Comparison of ENCODE assay signal across 23 cellular contexts in the genomic region with DNA sequence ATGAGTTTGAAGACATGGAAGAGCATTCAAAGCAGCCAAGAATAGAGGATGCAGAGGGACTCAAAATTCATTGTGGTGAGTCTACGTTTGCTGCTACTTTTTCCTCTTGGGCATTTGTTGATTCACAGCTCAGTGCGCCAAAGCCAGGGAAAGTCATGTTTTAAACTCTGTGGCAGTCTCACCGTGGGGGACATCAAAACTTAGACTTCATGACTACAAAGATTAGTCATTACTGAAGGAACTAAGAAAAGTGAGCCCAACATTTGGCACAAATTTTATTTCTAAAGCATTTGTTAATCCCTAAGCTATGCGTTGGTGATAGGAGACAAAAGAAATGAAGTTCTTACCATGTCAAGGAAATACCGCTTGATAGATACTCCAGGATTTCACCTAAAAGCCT.
A peak's percentile ranks its signal among the peaks of the same experiment; 100 is the strongest.
DNase-seq lines count a peak whose midpoint lies in the region; ATAC-seq and TF ChIP-seq lines count a peak whose summit lies in the region.
"Had no signal": no experiment of that assay in that cellular context is flagged by ENCODE, and none has a peak within 500 bp of the region (broad histone marks: within the 10 kb centered on the region; RNA-seq: fewer than 3 reads in every experiment).

No MANE protein-coding gene starts in this region.

- intact Hi-C loops in HCT116 (cut with micrococcal nuclease), result no loop called here

- RAD21 ChIA-PET in HCT116 (lab: Charles Lee; ENCODE audit: low non-redundant PET in 1 of 2, low total read pairs in 2 of 2, uncharacterized antibody in 2 of 2, unreplicated experiment in 2 of 2), result no interaction called here

- TF ChIP-seq RAD21 in HCT116 (IDR thresholded peaks at IDR 0.05; ENCODE audit: low read depth), result no peak

- DNase-seq in HCT116 (ENCODE audit: low read depth, low spot score), result no peak
- peak; percentile 26 for DNase-seq in adipocyte (ENCODE audit: low read depth)
- DNase-seq in fibroblast of peridontal ligament (ENCODE audit: extremely low read depth), result peak; percentile 56
- peak; percentile 21 for DNase-seq in smooth muscle cell of the brain vasculature (ENCODE audit: low read depth, low spot score)
- no peak for DNase-seq in inferior parietal cortex (ENCODE audit: extremely low spot score)
- no peak for DNase-seq in GM13976 (ENCODE audit: low spot score)
- no peak for DNase-seq in AML-193 (lab: John Stamatoyannopoulos, UW)
- no peak for DNase-seq in cerebellar cortex (ENCODE audit: low spot score)
- DNase-seq: activated CD4-positive, alpha-beta T cell treated with anti-CD3 and anti-CD28 coated beads, Interleukin-2, amount 50 U/mL, for 1 hour; activated CD8-positive, alpha-beta memory T cell treated with anti-CD3 and anti-CD28 coated beads, Interleukin-2, amount 50 U/mL, for 4 hours; activated effector memory CD4-positive, alpha-beta T cell treated with anti-CD3 and anti-CD28 coated beads, Interleukin-2, amount 50 U/mL, for 16 hours; C1 segment of cervical spinal cord; endodermal cell; gastrocnemius medialis; GF-D8; left colon; NCI-H1930; NCI-H226; NK-92 treated with Interleukin-12 subunit alpha and Interleukin-12 subunit beta, amount 100 ng/mL, for 24 hours; posterior cingulate gyrus; stimulated activated naive CD8-positive, alpha-beta T cell treated with anti-CD3 and anti-CD28 coated beads, Interleukin-15, amount 100 ng/mL, for 72 hours had no signal

- H3K9ac ChIP-seq in HCT116 (ENCODE audit: low read length) (no peak overlapping the region), adipocyte (ENCODE audit: low read length) (no peak overlapping the region)

- H3K9me2 ChIP-seq in HCT116 (ENCODE audit: insufficient read depth), result no peaks in the 10 kb centered on the region

- no peaks in the 10 kb centered on the region for H3K79me2 ChIP-seq in HCT116 (ENCODE audit: insufficient read depth, low read length)

- TF ChIP-seq CTCF in HCT116 (IDR thresholded peaks at IDR 0.05 in 2 of 3, conservative IDR thresholded peaks at IDR 0.05 in 1 of 3; ENCODE audit: borderline replicate concordance in 1 of 3, insufficient read depth in 1 of 3, low read depth in 2 of 3, low read length in 2 of 3), result no peak
- no peak for TF ChIP-seq CTCF in GM13976 (IDR thresholded peaks at IDR 0.05; ENCODE audit: borderline replicate concordance, control extremely low read depth, extremely low read depth, insufficient read depth, missing control alignments)

- CTCF ChIA-PET in HCT116 (lab: Charles Lee), result no interaction called here

- no peak for ATAC-seq in HCT116
- ATAC-seq: gastrocnemius medialis; K562; left colon; natural killer cell treated with Interleukin-12 subunit alpha and Interleukin-12 subunit beta and Interleukin-15 and Interleukin-18, amount 100 ng/mL, for 72 hours; stimulated activated naive CD8-positive, alpha-beta T cell treated with anti-CD3 and anti-CD28 coated beads, Interleukin-15, amount 100 ng/mL, for 72 hours had no signal

- H3K4me1 ChIP-seq in HCT116 (ENCODE audit: control insufficient read depth in 1 of 2, insufficient read depth in 2 of 2, low read length in 2 of 2) (peaks cover 11 to 17% of the 10 kb centered on the region in 2 experiments; a peak in 3 of 4 replicates), adipocyte (ENCODE audit: control insufficient read depth, insufficient read depth, low read length) (peaks cover 27% of the 10 kb centered on the region)
- H3K4me1 ChIP-seq: gastrocnemius medialis had no signal

- H3K27me3 ChIP-seq in HCT116 (ENCODE audit: insufficient read depth, low read length) (no peaks in the 10 kb centered on the region), adipocyte (replicated peaks; ENCODE audit: control insufficient read depth, insufficient read depth, low read length) (no peaks in the 10 kb centered on the region)
- H3K27me3 ChIP-seq: gastrocnemius medialis had no signal

- in situ Hi-C loops in GM13976 (cut with MboI; ENCODE audit: low sequenced_read_pairs, unreplicated experiment), result no loop called here

- H3K9me3 ChIP-seq in HCT116 (ENCODE audit: control insufficient read depth in 1 of 2, insufficient read depth in 1 of 2, low read depth in 1 of 2, low read length in 2 of 2) (no peaks in the 10 kb centered on the region), adipocyte (ENCODE audit: control insufficient read depth, low read length) (no peaks in the 10 kb centered on the region)
- H3K9me3 ChIP-seq: gastrocnemius medialis had no signal

- H3K36me3 ChIP-seq in HCT116 (ENCODE audit: control insufficient read depth in 1 of 2, insufficient read depth in 2 of 2, low read length in 2 of 2), result no peaks in the 10 kb centered on the region
- no peaks in the 10 kb centered on the region for H3K36me3 ChIP-seq in adipocyte (ENCODE audit: control insufficient read depth, insufficient read depth, low read length, severe bottlenecking)
- H3K36me3 ChIP-seq: gastrocnemius medialis had no signal

- H2AFZ ChIP-seq in HCT116 (ENCODE audit: low read depth, low read length, poor library complexity, severe bottlenecking), result peak overlapping the region; percentile 78

- H3K4me3 ChIP-seq in HCT116 (replicated peaks in 1 of 2; ENCODE audit: low read depth in 1 of 2, low read length in 2 of 2), result no peak overlapping the region
- H3K4me3 ChIP-seq in adipocyte (ENCODE audit: low read length), result peak overlapping the region; percentile 13
- H3K4me3 ChIP-seq: gastrocnemius medialis, K562 had no signal

- TF ChIP-seq POLR2A in HCT116 (IDR thresholded peaks at IDR 0.05; ENCODE audit: borderline replicate concordance, extremely low read depth, insufficient read depth, insufficient read length), result no peak

- no TSS peak for BruUV-seq in HCT116 (replicated peaks; lab: Mats Ljungman, UMichigan)

- POLR2A ChIA-PET in HCT116 (lab: Charles Lee), result interaction anchor here (1.0 kb wide), 1 partner anchor 10 kb away, joined by 3 read pairs; no protein-coding TSS in a partner anchor

- peak overlapping the region; percentile 50; the same call in 1 of the 2 replicates for H3K27ac ChIP-seq in HCT116 (ENCODE audit: low read depth, low read length)
- H3K27ac ChIP-seq: gastrocnemius medialis had no signal

- peak overlapping the region; percentile 26 for H3K4me2 ChIP-seq in HCT116 (ENCODE audit: low read length)

- no peaks in the 10 kb centered on the region for H4K20me1 ChIP-seq in HCT116 (ENCODE audit: insufficient read depth)

TF ChIP-seq in HCT116, 20 proteins besides CTCF, POLR2A, EP300 and RAD21:
- TF ChIP-seq REST (IDR thresholded peaks at IDR 0.05; ENCODE audit: low read depth) (no peak), ELF1 (IDR thresholded peaks at IDR 0.05; ENCODE audit: borderline replicate concordance, low read depth) (no peak), FOSL1 (IDR thresholded peaks at IDR 0.05; ENCODE audit: low read depth) (0 out of 2 replicates have a peak, but pooled peaks have one; percentile 14), JUND (IDR thresholded peaks at IDR 0.05) (peak; percentile 7; the same call in 1 of the 2 replicates), ZBTB33 (IDR thresholded peaks at IDR 0.05; ENCODE audit: extremely low read depth, insufficient replicate concordance, low read length) (no peak)

Comparison
In these comparisons a context has a peak if more than half of its experiments do, and no peak if none do; other contexts are left out.
1. DNase-seq: peak in adipocyte (single experiment), fibroblast of peridontal ligament (single experiment) and smooth muscle cell of the brain vasculature (single experiment); none in HCT116 (single experiment), inferior parietal cortex (single experiment), GM13976 (single experiment), AML-193 (0 of 2) and cerebellar cortex (single experiment).